8 cellular contexts compared by ENCODE assay signal in genomic region chr17:44688200-44688599, GRCh38. TPM values are rescaled to one million over a fixed set of nuclear protein-coding genes. Genes with fewer than 3 reads are reported as not detected.
A peak's percentile ranks its signal among the peaks of the same experiment; 100 is the strongest.
DNase-seq lines count a peak whose midpoint lies in the region; FAIRE-seq and TF ChIP-seq lines count a peak whose summit lies in the region.
"Had no signal": no experiment of that assay in that cellular context is flagged by ENCODE, and none has a peak within 500 bp of the region (broad histone marks: within the 10 kb centered on the region; RNA-seq: fewer than 3 reads in every experiment).

No MANE protein-coding gene starts in this region.

- 100% methylated on average over 2 of the region's 2 CpGs; no CpG with 5 or more reads in 1 of the 2 experiments for WGBS in H1 (ENCODE audit: extremely low coverage in 1 of 2, insufficient coverage in 1 of 2, insufficient read length in 1 of 2, insufficient replicate concordance in 2 of 2, low coverage in 1 of 2, low lambda C conversion rate in 2 of 2, missing lambda C conversion rate in 1 of 2), 2 experiments

- peaks cover 0 to 21% of the 10 kb centered on the region in 2 experiments; a peak in 2 of 4 replicates for H3K79me2 ChIP-seq in H1 (ENCODE audit: control insufficient read depth in 1 of 2, insufficient read depth in 2 of 2, low read length in 2 of 2)

- no peak overlapping the region for H2AK5ac ChIP-seq in H1 (ENCODE audit: low read depth, low read length)

- H3K27me3 Mint-ChIP-seq in osteocyte (ENCODE audit: unreplicated experiment) = no peaks in the 10 kb centered on the region

- no peak overlapping the region for H3K9ac ChIP-seq in H1 (replicated peaks in 1 of 4; ENCODE audit: extremely low read depth in 1 of 4, low read depth in 3 of 4, low read length in 3 of 4)

- TF ChIP-seq EP300 in H1 (IDR thresholded peaks at IDR 0.05; ENCODE audit: borderline replicate concordance in 1 of 2, low read depth in 2 of 2, low read length in 2 of 2) = no peak

- TF ChIP-seq RAD21 in H1 (IDR thresholded peaks at IDR 0.05 in 1 of 2, conservative IDR thresholded peaks at IDR 0.05 in 1 of 2; ENCODE audit: low read depth in 2 of 2, low read length in 2 of 2) = no peak

- TF ChIP-seq POLR2A in H1 (IDR thresholded peaks at IDR 0.05; ENCODE audit: control extremely low read depth in 1 of 2, low read depth in 2 of 2, low read length in 2 of 2) = no peak

- no peak overlapping the region for H3K23ac ChIP-seq in H1 (ENCODE audit: insufficient read length)

- H3K56ac ChIP-seq in H1 (replicated peaks; ENCODE audit: insufficient read length, low read depth, low read length) = no peak overlapping the region

- H3K23me2 ChIP-seq in H1 (ENCODE audit: low read depth, low read length) = peaks cover 8% of the 10 kb centered on the region

- H3K4me1 ChIP-seq in H1 (replicated peaks in 1 of 4; ENCODE audit: control insufficient read depth in 3 of 4, insufficient read depth in 4 of 4, low read length in 3 of 4) = no peaks in the 10 kb centered on the region; a peak in 1 of 7 replicates

- H3K14ac ChIP-seq in H1 (ENCODE audit: insufficient read length) = no peak overlapping the region

- no peak overlapping the region for H2BK20ac ChIP-seq in H1 (ENCODE audit: low read length)

- no peak overlapping the region for H3K27ac Mint-ChIP-seq in osteocyte (ENCODE audit: unreplicated experiment)

- peak overlapping the region; percentile 86; the same call in 1 of the 2 replicates for H3K4me3 ChIP-seq in GM06990 (replicated peaks; ENCODE audit: low read depth, low read length)
- peak overlapping the region; percentile 92; the same call in 1 of the 2 replicates for H3K4me3 ChIP-seq in MG63
- peak overlapping the region in 1 of 4 experiments; percentile 97; a peak in 2 of 8 replicates for H3K4me3 ChIP-seq in H1 (ENCODE audit: extremely low read depth in 1 of 4, insufficient read depth in 2 of 4, low read depth in 3 of 4, low read length in 4 of 4)

- no peak overlapping the region for H2BK12ac ChIP-seq in H1 (ENCODE audit: low read depth, low read length)

- no peaks in the 10 kb centered on the region for H3K9me3 Mint-ChIP-seq in osteocyte (ENCODE audit: unreplicated experiment)

- no peaks in the 10 kb centered on the region for H3K79me1 ChIP-seq in H1 (ENCODE audit: low read depth, low read length)

- no peak overlapping the region for H4K5ac ChIP-seq in H1 (ENCODE audit: insufficient read length, low read depth, low read length)

- no peak overlapping the region for H2BK5ac ChIP-seq in H1 (ENCODE audit: low read depth, low read length)

- POLR2A ChIA-PET in H1 (lab: Charles Lee; ENCODE audit: partially characterized antibody) = interaction anchor here (0.6 to 2.0 kb wide), 12 partner anchors 10 to 185 kb away, joined by 3 to 11 read pairs (median 4); partner anchors contain the start of genes GPATCH8 and MEIOC

- H3K4me1 Mint-ChIP-seq in osteocyte (ENCODE audit: unreplicated experiment) = peaks cover 17% of the 10 kb centered on the region

- H3K27me3 ChIP-seq in GM06990 (replicated peaks; ENCODE audit: control insufficient read depth, insufficient read depth, low read length) (no peaks in the 10 kb centered on the region), MG63 (no peaks in the 10 kb centered on the region), H1 (replicated peaks in 1 of 4; ENCODE audit: control insufficient read depth in 3 of 4, extremely low read depth in 1 of 4, insufficient read depth in 3 of 4, low read length in 3 of 4) (no peaks in the 10 kb centered on the region)

- H3K36me3 Mint-ChIP-seq in osteocyte (ENCODE audit: unreplicated experiment) = peaks cover 15% of the 10 kb centered on the region

- H3K36me3 ChIP-seq in GM06990 (ENCODE audit: control insufficient read depth, insufficient read depth, low read length) = no peaks in the 10 kb centered on the region; the same call in 1 of the 2 replicates
- H3K36me3 ChIP-seq in MG63 = peaks cover 8% of the 10 kb centered on the region
- peaks cover 0 to 5% (median 4%) of the 10 kb centered on the region in 4 experiments; a peak in 4 of 8 replicates for H3K36me3 ChIP-seq in H1 (ENCODE audit: control insufficient read depth in 2 of 4, insufficient read depth in 4 of 4, low read length in 3 of 4)

- no peak overlapping the region for H2AFZ ChIP-seq in H1 (ENCODE audit: low read length)

- TF ChIP-seq CTCF in GM06990 (IDR thresholded peaks at IDR 0.05; ENCODE audit: insufficient read depth, low read length, poor library complexity, severe bottlenecking) (no peak), H1 (IDR thresholded peaks at IDR 0.05; ENCODE audit: control extremely low read depth in 1 of 3, insufficient read depth in 1 of 3, low read depth in 1 of 3, low read length in 3 of 3) (no peak), osteocyte (IDR thresholded peaks at IDR 0.05) (no peak), GM20000 (IDR thresholded peaks at IDR 0.05; ENCODE audit: extremely low read depth, missing control alignments) (no peak)

- H3K4me2 ChIP-seq in H1 (ENCODE audit: insufficient read depth in 1 of 2, low read depth in 2 of 2, low read length in 2 of 2) = peak overlapping the region; percentile 84 to 95; a peak in 2 of 4 replicates

- H4K91ac ChIP-seq in H1 (replicated peaks; ENCODE audit: insufficient read length, low read length) = no peak overlapping the region

- no peaks in the 10 kb centered on the region for H4K20me1 ChIP-seq in H1 (replicated peaks in 1 of 2; ENCODE audit: control insufficient read depth in 1 of 2, insufficient read depth in 2 of 2, low read length in 2 of 2)

- H3K4me3 Mint-ChIP-seq in osteocyte (ENCODE audit: unreplicated experiment) = peak overlapping the region; percentile 99

- DNase-seq in GM06990 (ENCODE audit: extremely low read depth, insufficient read length) (no peak), MG63 (no peak), H1 (ENCODE audit: low read depth in 1 of 2, low spot score in 2 of 2) (no peak), osteocyte (ENCODE audit: extremely low spot score, unreplicated experiment) (no peak), HuH-7.5 (ENCODE audit: low spot score) (no peak), GM20000 (ENCODE audit: low spot score) (no peak), iPS-NIHi11 (ENCODE audit: low spot score) (no peak)
- DNase-seq: NCI-H526 had no signal

- H2BK15ac ChIP-seq in H1 (ENCODE audit: low read length) = no peak overlapping the region

- H2BK120ac ChIP-seq in H1 (replicated peaks; ENCODE audit: low read depth, low read length) = no peak overlapping the region

- no peak overlapping the region for H3K18ac ChIP-seq in H1 (ENCODE audit: extremely low read depth, low read length)

- no peaks in the 10 kb centered on the region for H3K9me3 ChIP-seq in MG63
- H3K9me3 ChIP-seq in H1 (ENCODE audit: insufficient read depth in 2 of 2, low read depth in 1 of 2, low read length in 1 of 2) = no peaks in the 10 kb centered on the region

- FAIRE-seq in H1 (lab: Jason Lieb, UNC) = no peak

- no peak overlapping the region for H4K8ac ChIP-seq in H1 (ENCODE audit: extremely low read depth, insufficient read depth, low read length)

- H3K4ac ChIP-seq in H1 (replicated peaks; ENCODE audit: insufficient read length, low read depth, low read length) = no peak overlapping the region

- H3K27ac ChIP-seq in H1 (ENCODE audit: low read depth, low read length) = no peak overlapping the region

- CTCF ChIA-PET in H1 (lab: Charles Lee; ENCODE audit: partially characterized antibody) = interaction anchor here (0.8 to 2.7 kb wide), 4 partner anchors 14 to 121 kb away, joined by 4 to 13 read pairs (median 4); no protein-coding TSS in a partner anchor

RNA-seq across cellular contexts. Expression of gene CCDC43, which starts 1.4 kb away (rescaled TPM):
- 39.1 and 63.4 TPM in 2 replicates for total RNA-seq in MG63 (2014; rRNA removed; shearing (Covaris generic); ENCODE audit: low replicate concordance)
- total RNA-seq in H1 (2021; fragmentation: NEBNext Ultra II Directional; extraction: Animal tissue kit (Norgen Biotek cat#: 25700)) = 33.2 and 38.1 TPM in 2 replicates
- 4.0 and 4.9 TPM in 2 replicates for polyA plus RNA-seq in H1 (2011; rRNA removed)
- polyA plus RNA-seq in H1 (2011; cell fraction: cytosol; rRNA removed) = 10.3 TPM
- polyA plus RNA-seq in H1 (2011; cell fraction: nucleus; rRNA removed) = 3.1 TPM
- polyA plus RNA-seq in H1 (2012, experiment 1 of 2) = 19.3 to 35.8 TPM (median 23.8 TPM) in 4 replicates
- polyA plus RNA-seq in H1 (2012, experiment 2 of 2) = 5.2 TPM
- 28.4 TPM for polyA plus RNA-seq in H1 (2013, experiment 1 of 2)
- polyA plus RNA-seq in H1 (2013, experiment 2 of 2) = 28.6 TPM
- 7.2 and 12.3 TPM in 2 replicates for polyA minus RNA-seq in H1 (2011; rRNA and poly(A)+ RNA removed)
- 9.2 TPM for polyA minus RNA-seq in H1 (2011; cell fraction: cytosol; rRNA and poly(A)+ RNA removed)
- polyA minus RNA-seq in H1 (2011; cell fraction: nucleus; rRNA and poly(A)+ RNA removed) = 13.2 TPM
- total RNA-seq in osteocyte = 17.6 and 17.8 TPM in 2 replicates

RNA-seq across cellular contexts. Expression of gene DBF4B, which starts 20.3 kb away (rescaled TPM):
- total RNA-seq in MG63 (2014; rRNA removed; shearing (Covaris generic); ENCODE audit: low replicate concordance) = 7.9 and 11.1 TPM in 2 replicates
- total RNA-seq in H1 (2021; fragmentation: NEBNext Ultra II Directional; extraction: Animal tissue kit (Norgen Biotek cat#: 25700)) = 26.9 and 29.1 TPM in 2 replicates
- polyA plus RNA-seq in H1 (2011; rRNA removed) = 20.2 and 27.6 TPM in 2 replicates
- polyA plus RNA-seq in H1 (2011; cell fraction: cytosol; rRNA removed) = 22.9 TPM
- polyA plus RNA-seq in H1 (2011; cell fraction: nucleus; rRNA removed) = 49.0 TPM
- 22.7 to 25.1 TPM (median 24.1 TPM) in 4 replicates for polyA plus RNA-seq in H1 (2012, experiment 1 of 2)
- polyA plus RNA-seq in H1 (2012, experiment 2 of 2) = 18.2 TPM
- polyA plus RNA-seq in H1 (2013, experiment 1 of 2) = 16.0 TPM
- polyA plus RNA-seq in H1 (2013, experiment 2 of 2) = 14.8 TPM
- 16.4 and 19.4 TPM in 2 replicates for polyA minus RNA-seq in H1 (2011; rRNA and poly(A)+ RNA removed)
- 12.1 TPM for polyA minus RNA-seq in H1 (2011; cell fraction: cytosol; rRNA and poly(A)+ RNA removed)
- polyA minus RNA-seq in H1 (2011; cell fraction: nucleus; rRNA and poly(A)+ RNA removed) = 18.0 TPM
- total RNA-seq in osteocyte = 6.7 and 9.2 TPM in 2 replicates

RNA-seq across cellular contexts. Expression of gene MEIOC, which starts 31.9 kb away (rescaled TPM):
- total RNA-seq in MG63 (2014; rRNA removed; shearing (Covaris generic); ENCODE audit: low replicate concordance) = 0.95 TPM in 1 of 2 replicates, not detected in the other
- 3.6 and 4.8 TPM in 2 replicates for total RNA-seq in H1 (2021; fragmentation: NEBNext Ultra II Directional; extraction: Animal tissue kit (Norgen Biotek cat#: 25700))
- 3.0 and 4.2 TPM in 2 replicates for polyA plus RNA-seq in H1 (2011; rRNA removed)
- polyA plus RNA-seq in H1 (2011; cell fraction: cytosol; rRNA removed) = 3.7 TPM
- 1.7 TPM for polyA plus RNA-seq in H1 (2011; cell fraction: nucleus; rRNA removed)
- polyA plus RNA-seq in H1 (2012, experiment 1 of 2) = 2.0 to 4.6 TPM (median 4.2 TPM) in 4 replicates
- polyA plus RNA-seq in H1 (2012, experiment 2 of 2) = 0.51 TPM
- polyA plus RNA-seq in H1 (2013, experiment 1 of 2) = 2.4 TPM
- polyA plus RNA-seq in H1 (2013, experiment 2 of 2) = 2.5 TPM
- 4.6 and 17.2 TPM in 2 replicates for polyA minus RNA-seq in H1 (2011; rRNA and poly(A)+ RNA removed)
- 10.7 TPM for polyA minus RNA-seq in H1 (2011; cell fraction: cytosol; rRNA and poly(A)+ RNA removed)
- 13.1 TPM for polyA minus RNA-seq in H1 (2011; cell fraction: nucleus; rRNA and poly(A)+ RNA removed)
- total RNA-seq in osteocyte = 0.75 TPM in 1 of 2 replicates, not detected in the other
